Comparison of ENCODE assay signal across 28 cellular contexts in genomic region chr1:29830383-29830782, GRCh38.
"Had no signal": no experiment of that assay in that cellular context is flagged by ENCODE, and none has a peak within 500 bp of the region (broad histone marks: within the 10 kb centered on the region; RNA-seq: fewer than 3 reads in every experiment).

No MANE protein-coding gene starts in this region.

- H3K4me1 Mint-ChIP-seq: activated CD4-positive, alpha-beta T cell treated with anti-CD3 and anti-CD28 coated beads, Interleukin-2, amount 10 ng/mL, durations not matched to agents 7 days and 5 days; activated naive CD4-positive, alpha-beta T cell treated with anti-CD3 and anti-CD28 coated beads, Interleukin-2, amount 50 U/mL, for 24 hours; activated naive CD8-positive, alpha-beta T cell treated with anti-CD3 and anti-CD28 coated beads, Interleukin-2, amount 50 U/mL, for 24 hours; mesothelial cell of epicardium had no signal

- H3K27me3 ChIP-seq: testis, uterus had no signal

- H3K27ac ChIP-seq: epithelial cell of prostate, gastrocnemius medialis, hepatocyte, pancreas, psoas muscle, testis, uterus had no signal

- H3K27me3 Mint-ChIP-seq: activated CD4-positive, alpha-beta T cell treated with anti-CD3 and anti-CD28 coated beads, Interleukin-2, amount 10 ng/mL, durations not matched to agents 7 days and 5 days; activated naive CD8-positive, alpha-beta T cell treated with anti-CD3 and anti-CD28 coated beads, Interleukin-2, amount 50 U/mL, for 24 hours had no signal

- H3K9me3 Mint-ChIP-seq: activated CD4-positive, alpha-beta T cell treated with anti-CD3 and anti-CD28 coated beads, Interleukin-2, amount 10 ng/mL, durations not matched to agents 7 days and 5 days; activated naive CD4-positive, alpha-beta T cell treated with anti-CD3 and anti-CD28 coated beads, Interleukin-2, amount 50 U/mL, for 24 hours; activated naive CD8-positive, alpha-beta T cell treated with anti-CD3 and anti-CD28 coated beads, Interleukin-2, amount 50 U/mL, for 24 hours; activated T-cell treated with anti-CD3 and anti-CD28 coated beads, Interleukin-2, amount 50 U/mL, for 24 hours; dendritic cell treated with granulocyte-macrophage colony-stimulating factor and Interleukin-4, amounts not matched to agents 40 ng/mL and 50 ng/mL, for 4 days; mesothelial cell of epicardium; naive B cell; nephron progenitor cell; type B pancreatic cell had no signal

- H3K27ac Mint-ChIP-seq: activated CD4-positive, alpha-beta T cell treated with anti-CD3 and anti-CD28 coated beads, Interleukin-2, amount 10 ng/mL, durations not matched to agents 7 days and 5 days; activated CD8-positive, alpha-beta T cell treated with anti-CD3 and anti-CD28 coated beads, Interleukin-2, amount 10 ng/mL, durations not matched to agents 7 days and 5 days; activated naive CD4-positive, alpha-beta T cell treated with anti-CD3 and anti-CD28 coated beads, Interleukin-2, amount 50 U/mL, for 24 hours; activated naive CD8-positive, alpha-beta T cell treated with anti-CD3 and anti-CD28 coated beads, Interleukin-2, amount 50 U/mL, for 24 hours; activated T-cell treated with anti-CD3 and anti-CD28 coated beads, Interleukin-2, amount 50 U/mL, for 24 hours; dendritic cell treated with granulocyte-macrophage colony-stimulating factor and Interleukin-4, amounts not matched to agents 40 ng/mL and 50 ng/mL, for 4 days; mesothelial cell of epicardium; naive B cell; nephron progenitor cell; type B pancreatic cell had no signal

- H3K4me3 ChIP-seq: gastrocnemius medialis, hepatocyte, pancreas, psoas muscle, testis, uterus had no signal

- H3K9me3 ChIP-seq: gastrocnemius medialis, pancreas, psoas muscle, testis, uterus had no signal

- DNase-seq: activated CD4-positive, alpha-beta T cell treated with anti-CD3 and anti-CD28 coated beads for 1 hour; activated CD4-positive, alpha-beta T cell treated with anti-CD3 and anti-CD28 coated beads, Interleukin-2, amount 10 ng/mL, durations not matched to agents 7 days and 5 days; activated CD8-positive, alpha-beta T cell treated with anti-CD3 and anti-CD28 coated beads, Interleukin-2, amount 10 ng/mL, durations not matched to agents 7 days and 5 days; activated gamma-delta T cell; activated naive CD8-positive, alpha-beta T cell treated with anti-CD3 and anti-CD28 coated beads, Interleukin-2, amount 50 U/mL, for 24 hours; activated T-cell treated with anti-CD3 and anti-CD28 coated beads, Interleukin-2, amount 50 U/mL, for 24 hours; amygdala; central memory CD4-positive, alpha-beta T cell; effector CD8-positive, alpha-beta T cell; gastrocnemius medialis; glutamatergic neuron; left colon; naive B cell; nephron progenitor cell; pancreas; psoas muscle; right cardiac atrium; stimulated activated CD4-positive, alpha-beta T cell treated with anti-CD3 and anti-CD28 coated beads, Interleukin-2, amount 100 ng/mL, for 48 hours; stimulated activated naive CD4-positive, alpha-beta T cell treated with Interleukin-2 at 50 U/mL for 16 hours; T-helper 2 cell; testis; uterus had no signal

- H3K4me1 ChIP-seq: gastrocnemius medialis, pancreas, psoas muscle, testis, uterus had no signal

- ATAC-seq: activated CD8-positive, alpha-beta T cell treated with anti-CD3 and anti-CD28 coated beads, Interleukin-2, amount 10 ng/mL, durations not matched to agents 7 days and 5 days; activated naive CD8-positive, alpha-beta T cell treated with anti-CD3 and anti-CD28 coated beads, Interleukin-2, amount 50 U/mL, for 24 hours; gastrocnemius medialis; left colon; pancreas; psoas muscle; right cardiac atrium had no signal

- H3K36me3 ChIP-seq: gastrocnemius medialis, pancreas, uterus had no signal

- H3K36me3 Mint-ChIP-seq: activated naive CD4-positive, alpha-beta T cell treated with anti-CD3 and anti-CD28 coated beads, Interleukin-2, amount 50 U/mL, for 24 hours; mesothelial cell of epicardium; naive B cell; type B pancreatic cell had no signal

- H3K4me3 Mint-ChIP-seq: activated CD4-positive, alpha-beta T cell treated with anti-CD3 and anti-CD28 coated beads, Interleukin-2, amount 10 ng/mL, durations not matched to agents 7 days and 5 days; activated CD8-positive, alpha-beta T cell treated with anti-CD3 and anti-CD28 coated beads, Interleukin-2, amount 10 ng/mL, durations not matched to agents 7 days and 5 days; activated naive CD4-positive, alpha-beta T cell treated with anti-CD3 and anti-CD28 coated beads, Interleukin-2, amount 50 U/mL, for 24 hours; activated naive CD8-positive, alpha-beta T cell treated with anti-CD3 and anti-CD28 coated beads, Interleukin-2, amount 50 U/mL, for 24 hours; activated T-cell treated with anti-CD3 and anti-CD28 coated beads, Interleukin-2, amount 50 U/mL, for 24 hours; dendritic cell treated with granulocyte-macrophage colony-stimulating factor and Interleukin-4, amounts not matched to agents 40 ng/mL and 50 ng/mL, for 4 days; mesothelial cell of epicardium; naive B cell; nephron progenitor cell; type B pancreatic cell had no signal
